ENCODE assay signal across 13 cellular contexts in the genomic region with DNA sequence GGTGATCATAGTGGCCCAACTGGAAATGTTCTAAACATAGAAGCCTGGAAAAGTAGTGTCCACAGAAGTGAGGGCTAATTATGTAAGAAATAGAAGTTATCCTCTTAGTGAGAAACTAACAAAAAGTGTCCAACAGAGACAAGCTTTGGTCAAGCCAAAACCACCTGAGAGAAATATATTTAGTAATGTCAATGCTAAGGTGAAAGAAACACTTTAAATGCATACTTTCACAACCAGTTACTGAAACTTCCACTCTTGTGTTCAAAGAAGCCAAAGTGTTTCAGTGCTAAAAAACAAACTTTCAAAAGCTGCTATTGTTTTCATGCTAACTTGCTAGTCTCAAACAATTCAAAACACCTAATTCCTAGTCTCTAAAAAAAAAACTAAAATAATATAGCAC. TPM values are rescaled to one million over a fixed set of nuclear protein-coding genes. Genes with fewer than 3 reads are reported as not detected.
DNase-seq lines count a peak whose midpoint lies in the region; ATAC-seq lines count a peak whose summit lies in the region.
"Had no signal": no experiment of that assay in that cellular context is flagged by ENCODE, and none has a peak within 500 bp of the region (broad histone marks: within the 10 kb centered on the region; RNA-seq: fewer than 3 reads in every experiment).

No MANE protein-coding gene starts in this region.

- H3K9me3 ChIP-seq in Karpas-422 (ENCODE audit: low read length) = no peaks in the 10 kb centered on the region
- H3K9me3 ChIP-seq: upper lobe of right lung had no signal

- peaks cover 6% of the 10 kb centered on the region; the same call in 1 of the 2 replicates for H3K36me3 ChIP-seq in Karpas-422 (ENCODE audit: insufficient read depth, low read length)

- no peaks in the 10 kb centered on the region for H3K27me3 ChIP-seq in Karpas-422 (ENCODE audit: low read length)
- H3K27me3 ChIP-seq: upper lobe of right lung had no signal

- DNase-seq in Karpas-422 = no peak
- DNase-seq in NCI-H2029 treated with DMSO at 0.1 percent for 48 hours (lab: John Stamatoyannopoulos, UW) = no peak
- no peak for DNase-seq in NCI-H226
- DNase-seq in HUDEP-2 (lab: John Stamatoyannopoulos, UW; ENCODE audit: unreplicated experiment in 76 of 76) = no peak
- DNase-seq: AML-193, foreskin melanocyte, Kasumi-1, small intestine, upper lobe of right lung had no signal

- no peaks in the 10 kb centered on the region for H4K20me1 ChIP-seq in Karpas-422 (ENCODE audit: insufficient read depth, low read depth, low read length)

- no peak overlapping the region for H3K4me2 ChIP-seq in Karpas-422 (ENCODE audit: low read depth, low read length, poor library complexity, severe bottlenecking)

- H3K9me2 ChIP-seq in Karpas-422 (replicated peaks; ENCODE audit: insufficient read depth, low read length) = no peaks in the 10 kb centered on the region

- H3K4me3 ChIP-seq in Karpas-422 (ENCODE audit: low read length) = no peak overlapping the region
- H3K4me3 ChIP-seq: upper lobe of right lung had no signal

- H3K9ac ChIP-seq in Karpas-422 (ENCODE audit: low read length) = no peak overlapping the region

- ATAC-seq in GM18508 (IDR thresholded peaks at IDR 0.05; ENCODE audit: insufficient read depth, unreplicated experiment) (peak; percentile 93), GM19463 (IDR thresholded peaks at IDR 0.05; ENCODE audit: unreplicated experiment) (peak; percentile 94), HG02798 (IDR thresholded peaks at IDR 0.05; ENCODE audit: poor library complexity, unreplicated experiment) (peak; percentile 100), HG03432 (IDR thresholded peaks at IDR 0.05; ENCODE audit: unreplicated experiment) (peak; percentile 99)
- ATAC-seq: upper lobe of right lung had no signal

- no peak overlapping the region for H3K27ac ChIP-seq in Karpas-422 (ENCODE audit: low read length)
- H3K27ac ChIP-seq: upper lobe of right lung had no signal

- no peaks in the 10 kb centered on the region for H3K4me1 ChIP-seq in Karpas-422 (ENCODE audit: low read length)
- H3K4me1 ChIP-seq: upper lobe of right lung had no signal

- peaks cover 80% of the 10 kb centered on the region for H3K79me2 ChIP-seq in Karpas-422 (ENCODE audit: low read length)

- no peak overlapping the region for H2AFZ ChIP-seq in Karpas-422 (ENCODE audit: low read length)

RNA-seq across cellular contexts. Expression of a gene that starts 18.1 kb away (rescaled TPM):
- total RNA-seq in Karpas-422 (2014; rRNA removed; shearing (Covaris generic); ENCODE audit: low replicate concordance) = 8.5 and 33.5 TPM in 2 replicates
